Comparison of ENCODE assay signal across 26 cellular contexts in genomic region chr10:88086187-88086954, GRCh38.
"Had no signal": no experiment of that assay in that cellular context is flagged by ENCODE, and none has a peak within 500 bp of the region (broad histone marks: within the 10 kb centered on the region; RNA-seq: fewer than 3 reads in every experiment).

No MANE protein-coding gene starts in this region.

- H3K9ac ChIP-seq: neural progenitor cell had no signal

- H2AFZ ChIP-seq: neural progenitor cell had no signal

- H3K9me3 ChIP-seq: heart left ventricle, left lung, lower lobe of right lung, right atrium auricular region, spleen, suprapubic skin, tibial artery had no signal

- H3K27ac ChIP-seq: coronary artery, dorsolateral prefrontal cortex, heart left ventricle, left lung, lower lobe of right lung, neural progenitor cell, right atrium auricular region, spleen, suprapubic skin, tibial artery had no signal

- H3K4me3 ChIP-seq: coronary artery, dorsolateral prefrontal cortex, heart left ventricle, left lung, lower lobe of right lung, neural progenitor cell, right atrium auricular region, spleen, suprapubic skin, tibial artery had no signal

- DNase-seq: activated B cell treated with CpG ODN at 0.5 μM for 24 hours; activated CD4-positive, alpha-beta T cell treated with anti-CD3 and anti-CD28 coated beads for 36 hours; activated CD8-positive, alpha-beta T cell treated with anti-CD3 and anti-CD28 coated beads, Interleukin-2, amount 10 ng/mL, durations not matched to agents 7 days and 5 days; activated naive CD4-positive, alpha-beta T cell; activated T-cell treated with anti-CD3 and anti-CD28 coated beads for 4 hours; activated T-cell treated with anti-CD3 and anti-CD28 coated beads, Interleukin-2, amount 50 U/mL, for 72 hours; anterior cingulate cortex; cerebellar nuclear complex; dorsolateral prefrontal cortex; effector memory CD4-positive, alpha-beta T cell; foreskin fibroblast; heart left ventricle; kidney glomerular epithelial cell; left lung; lower lobe of right lung; mesenchymal stem cell; naive thymus-derived CD8-positive, alpha-beta T cell; spleen; stimulated activated naive CD4-positive, alpha-beta T cell; T-helper 2 cell; tibial artery had no signal

- H3K4me2 ChIP-seq: neural progenitor cell had no signal

- H3K9me3 Mint-ChIP-seq: activated B cell treated with CpG ODN at 0.5 μM for 24 hours; activated naive CD4-positive, alpha-beta T cell treated with anti-CD3 and anti-CD28 coated beads, Interleukin-2, amount 50 U/mL, for 72 hours; activated T-cell treated with anti-CD3 and anti-CD28 coated beads, Interleukin-2, amount 50 U/mL, for 72 hours; neural progenitor cell had no signal

- H3K4me1 ChIP-seq: right atrium auricular region had no signal

- H3K27ac Mint-ChIP-seq: activated B cell treated with CpG ODN at 0.5 μM for 24 hours; activated CD4-positive, alpha-beta T cell treated with anti-CD3 and anti-CD28 coated beads for 36 hours; activated CD8-positive, alpha-beta T cell treated with anti-CD3 and anti-CD28 coated beads, Interleukin-2, amount 10 ng/mL, durations not matched to agents 7 days and 5 days; activated naive CD4-positive, alpha-beta T cell treated with anti-CD3 and anti-CD28 coated beads, Interleukin-2, amount 50 U/mL, for 72 hours; activated T-cell treated with anti-CD3 and anti-CD28 coated beads, Interleukin-2, amount 50 U/mL, for 72 hours; naive thymus-derived CD8-positive, alpha-beta T cell; neural progenitor cell had no signal

- H3K27me3 ChIP-seq: heart left ventricle, left lung, neural progenitor cell, right atrium auricular region, spleen, suprapubic skin, tibial artery had no signal

- H3K36me3 ChIP-seq: heart left ventricle, left lung, lower lobe of right lung, neural progenitor cell, right atrium auricular region, spleen, suprapubic skin, tibial artery had no signal

- H3K27me3 Mint-ChIP-seq: activated B cell treated with CpG ODN at 0.5 μM for 24 hours; naive thymus-derived CD8-positive, alpha-beta T cell had no signal

- H3K4me3 Mint-ChIP-seq: activated B cell treated with CpG ODN at 0.5 μM for 24 hours; activated CD4-positive, alpha-beta T cell treated with anti-CD3 and anti-CD28 coated beads for 36 hours; activated CD8-positive, alpha-beta T cell treated with anti-CD3 and anti-CD28 coated beads, Interleukin-2, amount 10 ng/mL, durations not matched to agents 7 days and 5 days; activated T-cell treated with anti-CD3 and anti-CD28 coated beads, Interleukin-2, amount 50 U/mL, for 72 hours; naive thymus-derived CD8-positive, alpha-beta T cell; neural progenitor cell had no signal

- ATAC-seq: activated CD4-positive, alpha-beta T cell treated with anti-CD3 and anti-CD28 coated beads for 36 hours; activated CD8-positive, alpha-beta T cell treated with anti-CD3 and anti-CD28 coated beads, Interleukin-2, amount 10 ng/mL, durations not matched to agents 7 days and 5 days; activated naive CD4-positive, alpha-beta T cell treated with anti-CD3 and anti-CD28 coated beads, Interleukin-2, amount 50 U/mL, for 72 hours; activated T-cell treated with anti-CD3 and anti-CD28 coated beads, Interleukin-2, amount 50 U/mL, for 72 hours; heart left ventricle; left lung; lower lobe of right lung; naive thymus-derived CD8-positive, alpha-beta T cell had no signal

- H3K36me3 Mint-ChIP-seq: activated naive CD4-positive, alpha-beta T cell treated with anti-CD3 and anti-CD28 coated beads, Interleukin-2, amount 50 U/mL, for 72 hours; naive thymus-derived CD8-positive, alpha-beta T cell; neural progenitor cell had no signal
